ENCODE assay signal across 15 cellular contexts in genomic region chr18:76386071-76386470, GRCh38.
"Had no signal": no experiment of that assay in that cellular context is flagged by ENCODE, and none has a peak within 500 bp of the region (broad histone marks: within the 10 kb centered on the region; RNA-seq: fewer than 3 reads in every experiment).

No MANE protein-coding gene starts in this region.

- DNase-seq: activated effector memory CD4-positive, alpha-beta T cell treated with Interleukin-2 at 50 U/mL for 16 hours; activated naive CD4-positive, alpha-beta T cell treated with anti-CD3 and anti-CD28 coated beads, Interleukin-2, amount 50 U/mL, for 16 hours; activated T-cell treated with anti-CD3 and anti-CD28 coated beads, Interleukin-2, amount 50 U/mL, for 24 hours; anterior cingulate cortex; brain microvascular endothelial cell; cerebellar nuclear complex; effector CD8-positive, alpha-beta T cell; foreskin keratinocyte; stimulated activated CD4-positive, alpha-beta T cell treated with anti-CD3 and anti-CD28 coated beads, Interleukin-2, amount 100 ng/mL, for 48 hours; T-helper 9 cell; transverse colon had no signal

- H3K27ac Mint-ChIP-seq: activated T-cell treated with anti-CD3 and anti-CD28 coated beads, Interleukin-2, amount 50 U/mL, for 24 hours; stimulated activated memory B cell treated with anti-CD40 and anti-IgM and Interleukin-4, amounts not matched to agents 10 μg/mL and 1 μg/mL and 100 μg/mL, for 72 hours had no signal

- H3K4me1 ChIP-seq: foreskin keratinocyte had no signal

- H3K4me3 Mint-ChIP-seq: stimulated activated memory B cell treated with anti-CD40 and anti-IgM and Interleukin-4, amounts not matched to agents 10 μg/mL and 1 μg/mL and 100 μg/mL, for 72 hours had no signal

- H3K27me3 ChIP-seq: brain microvascular endothelial cell, foreskin keratinocyte, neutrophil, transverse colon, vagina had no signal

- H3K9me3 Mint-ChIP-seq: activated T-cell treated with anti-CD3 and anti-CD28 coated beads, Interleukin-2, amount 50 U/mL, for 24 hours had no signal

- ATAC-seq: activated CD4-positive, CD25-positive, alpha-beta regulatory T cell treated with anti-CD3 and anti-CD28 coated beads, Interleukin-2, amount 50 U/mL, for 24 hours; foreskin keratinocyte; stimulated activated memory B cell treated with anti-CD40 and anti-IgM and Interleukin-4, amounts not matched to agents 10 μg/mL and 1 μg/mL and 100 μg/mL, for 72 hours had no signal

- H3K4me3 ChIP-seq: transverse colon, vagina had no signal

- H3K36me3 ChIP-seq: brain microvascular endothelial cell, transverse colon, vagina had no signal

- H3K9me3 ChIP-seq: neutrophil, transverse colon, vagina had no signal

- H3K27ac ChIP-seq: brain microvascular endothelial cell, foreskin keratinocyte, neutrophil, transverse colon, vagina had no signal
